13 cellular contexts compared by ENCODE assay signal in genomic region chr2:128378231-128379020, GRCh38. TPM values are rescaled to one million over a fixed set of nuclear protein-coding genes. Genes with fewer than 3 reads are reported as not detected.
DNase-seq lines count a peak whose midpoint lies in the region; FAIRE-seq and TF ChIP-seq lines count a peak whose summit lies in the region.
"Had no signal": no experiment of that assay in that cellular context is flagged by ENCODE, and none has a peak within 500 bp of the region (broad histone marks: within the 10 kb centered on the region; RNA-seq: fewer than 3 reads in every experiment).

No MANE protein-coding gene starts in this region.

- H3K23ac ChIP-seq in H9 (ENCODE audit: insufficient read length, low read depth, low read length): no peak overlapping the region

- H3K9me3 ChIP-seq in H9 (ENCODE audit: control insufficient read depth, low read depth, low read length) (no peaks in the 10 kb centered on the region), stomach (no peaks in the 10 kb centered on the region)
- H3K9me3 ChIP-seq: heart left ventricle had no signal

- H3K9ac ChIP-seq in H9 (ENCODE audit: extremely low read depth, insufficient read length, low read length): no peak overlapping the region

- no peaks in the 10 kb centered on the region for H3K79me2 ChIP-seq in H9 (ENCODE audit: insufficient read depth, low read length)

- TF ChIP-seq POLR2A in stomach (IDR thresholded peaks at IDR 0.05) (no peak), GM12891 (IDR thresholded peaks at IDR 0.05; ENCODE audit: low read depth, low read length) (no peak)

- H3K4me2 ChIP-seq in H9 (ENCODE audit: insufficient read depth, insufficient read length, low read length): no peak overlapping the region

- peaks cover 10% of the 10 kb centered on the region for H3K27me3 Mint-ChIP-seq in H9 (ENCODE audit: low read depth)

- H3K18ac ChIP-seq in H9 (ENCODE audit: insufficient read length, low read depth, low read length): no peak overlapping the region

- TF ChIP-seq EP300 in stomach (IDR thresholded peaks at IDR 0.05): no peak

- H2BK15ac ChIP-seq in H9 (ENCODE audit: low read depth, low read length): no peak overlapping the region

- H4K5ac ChIP-seq in H9 (ENCODE audit: insufficient read length, low read depth, low read length): no peak overlapping the region

- no peak overlapping the region for H4K8ac ChIP-seq in H9 (replicated peaks; ENCODE audit: insufficient read length, low read depth, low read length)

- FAIRE-seq in frontal cortex (lab: Jason Lieb, UNC): no peak
- FAIRE-seq in GM12891 (lab: Jason Lieb, UNC): no peak

- no peaks in the 10 kb centered on the region for H3K23me2 ChIP-seq in H9 (ENCODE audit: insufficient read length, low read depth, low read length, poor library complexity, severe bottlenecking)

- H3K27me3 ChIP-seq in H9 (ENCODE audit: insufficient read depth, low read length) (no peaks in the 10 kb centered on the region), stomach (no peaks in the 10 kb centered on the region)
- H3K27me3 ChIP-seq: heart left ventricle had no signal

- H3K27ac Mint-ChIP-seq in H9: peak overlapping the region in 2 of 3 experiments; percentile 28 to 91; a peak in 2 of 7 replicates
- H3K27ac Mint-ChIP-seq: activated CD8-positive, alpha-beta T cell treated with anti-CD3 and anti-CD28 coated beads, Interleukin-2, amount 10 ng/mL, durations not matched to agents 7 days and 5 days had no signal

- H2BK120ac ChIP-seq in H9 (ENCODE audit: low read depth, low read length, poor library complexity, severe bottlenecking): no peak overlapping the region

- H3K27ac ChIP-seq in H9 (ENCODE audit: insufficient read length, low read depth, low read length): no peak overlapping the region
- H3K27ac ChIP-seq in stomach: peak overlapping the region in 3 of 5 donors; percentile 7 to 51 (median 36)

- no peak overlapping the region for H2AFZ ChIP-seq in H9 (ENCODE audit: low read length)

- H2AK5ac ChIP-seq in H9 (ENCODE audit: insufficient read length, low read length): no peak overlapping the region

- no peak overlapping the region for H3K4me3 Mint-ChIP-seq in H9
- H3K4me3 Mint-ChIP-seq: activated CD8-positive, alpha-beta T cell treated with anti-CD3 and anti-CD28 coated beads, Interleukin-2, amount 10 ng/mL, durations not matched to agents 7 days and 5 days had no signal

- H3K36me3 ChIP-seq in stomach: no peaks in the 10 kb centered on the region
- H3K36me3 ChIP-seq: heart left ventricle had no signal

- no peak overlapping the region for H3K4me3 ChIP-seq in stomach
- H3K4me3 ChIP-seq: heart left ventricle had no signal

- H4K20me1 ChIP-seq in H9 (ENCODE audit: control insufficient read depth, insufficient read depth, insufficient read length): peaks cover 4% of the 10 kb centered on the region

- H3T11ph ChIP-seq in H9 (ENCODE audit: low read length): no peak overlapping the region

- no peak overlapping the region for H2BK20ac ChIP-seq in H9 (ENCODE audit: low read depth, low read length, poor library complexity, severe bottlenecking)

- no peak overlapping the region; the same call in 1 of the 2 replicates for H3K14ac ChIP-seq in H9 (ENCODE audit: insufficient read depth, low read length)

- no peaks in the 10 kb centered on the region; the same call in 1 of the 2 replicates for H3K4me1 ChIP-seq in H9 (ENCODE audit: insufficient read depth, low read length)
- peaks cover 30 to 78% (median 56%) of the 10 kb centered on the region in 4 donors for H3K4me1 ChIP-seq in stomach

- H3K79me1 ChIP-seq in H9 (ENCODE audit: insufficient read depth, low read depth, low read length, poor library complexity, severe bottlenecking): no peaks in the 10 kb centered on the region

- no peak overlapping the region for H2BK12ac ChIP-seq in H9 (ENCODE audit: insufficient read length, low read depth, low read length)

- no peak overlapping the region for H2BK5ac ChIP-seq in H9 (ENCODE audit: insufficient read length, low read length)

- no peak overlapping the region for H3K56ac ChIP-seq in H9 (ENCODE audit: insufficient read length, low read depth, low read length)

- intact Hi-C loops in stomach (cut with DNase I; ENCODE audit: low total_unique reads): no loop called here

- no peak overlapping the region for H4K91ac ChIP-seq in H9 (ENCODE audit: insufficient read length, low read depth, low read length)

- H3K36me3 Mint-ChIP-seq in H9 (ENCODE audit: insufficient read depth in 1 of 3, low read depth in 3 of 3): no peaks in the 10 kb centered on the region

- no peak overlapping the region for H3K4ac ChIP-seq in H9 (ENCODE audit: low read depth, low read length)

- peaks cover 30 to 40% of the 10 kb centered on the region in 2 experiments for H3K4me1 Mint-ChIP-seq in H9

- DNase-seq in H9: peak; percentile 25
- peak; percentile 54 for DNase-seq in ecto neural progenitor cell (ENCODE audit: low spot score)
- peak; percentile 85 for DNase-seq in mesenteric fat pad (ENCODE audit: low spot score)
- DNase-seq in stomach: peak; percentile 23
- DNase-seq in frontal cortex (ENCODE audit: low spot score in 2 of 2): no peak
- no peak for DNase-seq in NCI-H748 (lab: John Stamatoyannopoulos, UW; ENCODE audit: unreplicated experiment)
- DNase-seq in GM12891 (ENCODE audit: insufficient read length, low spot score): no peak
- no peak for DNase-seq in RPMI8226
- DNase-seq: activated CD8-positive, alpha-beta T cell treated with anti-CD3 and anti-CD28 coated beads, Interleukin-2, amount 10 ng/mL, durations not matched to agents 7 days and 5 days; activated gamma-delta T cell treated with Interleukin-2 at 50 U/mL for 16 hours; NCI-H2081 treated with DMSO at 0.1 percent for 48 hours; SHP77 had no signal

- no CpG with 5 or more reads among the region's 16 CpGs for WGBS in H9 (ENCODE audit: extremely low coverage, insufficient read length, low lambda C conversion rate)
- 76 to 87% (median 85%) methylated on average over 10 to 16 of the region's 16 CpGs for WGBS in stomach, 5 donors

- H3K9me3 Mint-ChIP-seq in H9: no peaks in the 10 kb centered on the region

- TF ChIP-seq CTCF in H9 (conservative IDR thresholded peaks at IDR 0.05) (no peak), stomach (IDR thresholded peaks at IDR 0.05) (no peak)

TF ChIP-seq in GM12891, 5 proteins besides CTCF, POLR2A, EP300 and RAD21:
- TF ChIP-seq POU2F2 (IDR thresholded peaks at IDR 0.05; ENCODE audit: low read depth, low read length): no peak
- TF ChIP-seq TAF1 (IDR thresholded peaks at IDR 0.05; ENCODE audit: low read depth, low read length): no peak
- TF ChIP-seq SPI1 (IDR thresholded peaks at IDR 0.05; ENCODE audit: low read depth, low read length): no peak

RNA-seq across cellular contexts. Expression of gene HS6ST1, which starts 59.8 kb away (rescaled TPM):
- total RNA-seq in H9 (2021) (58.9 and 60.2 TPM in 2 replicates), mesenteric fat pad (38.4 TPM), stomach (100 to 1,000 TPM in 1 of 5 donors, 10 to 100 TPM in 2, 1 to 10 TPM in 2; 2.9 to 178 (median 20.7) TPM), frontal cortex (51.8 TPM)
- polyA plus RNA-seq in stomach: 10 to 100 TPM in 2 of 3 donors, 1 to 10 TPM in 1; 5.8 to 15.2 (median 10.5) TPM
- 2.6 TPM for polyA plus RNA-seq in GM12891 (2012; ENCODE audit: low read depth, missing spikeins)

Comparison
In these comparisons a context has a peak if more than half of its experiments do, and no peak if none do; other contexts are left out.
1. DNase-seq: peak in H9 (single experiment), ecto neural progenitor cell (single experiment), mesenteric fat pad (single experiment) and stomach (single experiment); none in frontal cortex (0 of 2), NCI-H748 (single experiment), GM12891 (single experiment) and RPMI8226 (single experiment).